In genomic region chr5:52712354-52712753, GRCh38 we compare ENCODE assay signal across 27 cellular contexts.
A peak's percentile ranks its signal among the peaks of the same experiment; 100 is the strongest.
DNase-seq lines count a peak whose midpoint lies in the region; ATAC-seq and TF ChIP-seq lines count a peak whose summit lies in the region.
"Had no signal": no experiment of that assay in that cellular context is flagged by ENCODE, and none has a peak within 500 bp of the region (broad histone marks: within the 10 kb centered on the region; RNA-seq: fewer than 3 reads in every experiment).

No MANE protein-coding gene starts in this region.

- H3K4me3 Mint-ChIP-seq in activated CD4-positive, alpha-beta T cell treated with anti-CD3 and anti-CD28 coated beads for 36 hours: no peak overlapping the region
- no peak overlapping the region for H3K4me3 Mint-ChIP-seq in CD4-positive, alpha-beta T cell
- no peak overlapping the region for H3K4me3 Mint-ChIP-seq in T-cell
- H3K4me3 Mint-ChIP-seq in naive thymus-derived CD8-positive, alpha-beta T cell: peak overlapping the region in 1 of 10 donors; percentile 21
- H3K4me3 Mint-ChIP-seq: B cell, IgD-negative memory B cell had no signal

- no peaks in the 10 kb centered on the region for H3K27me3 ChIP-seq in CD4-positive, alpha-beta T cell (ENCODE audit: control insufficient read depth, insufficient read depth, low read length)

- no peaks in the 10 kb centered on the region for H3K27me3 Mint-ChIP-seq in activated CD4-positive, alpha-beta T cell treated with anti-CD3 and anti-CD28 coated beads for 36 hours
- H3K27me3 Mint-ChIP-seq in CD4-positive, alpha-beta T cell: no peaks in the 10 kb centered on the region
- H3K27me3 Mint-ChIP-seq in T-cell: no peaks in the 10 kb centered on the region
- H3K27me3 Mint-ChIP-seq in naive thymus-derived CD8-positive, alpha-beta T cell: peaks cover 0 to 4% (median 0%) of the 10 kb centered on the region in 5 donors
- H3K27me3 Mint-ChIP-seq: B cell had no signal

- H3K9me3 Mint-ChIP-seq in activated CD4-positive, alpha-beta T cell treated with anti-CD3 and anti-CD28 coated beads for 36 hours (ENCODE audit: low read depth): peaks cover 3% of the 10 kb centered on the region
- H3K9me3 Mint-ChIP-seq in CD4-positive, alpha-beta T cell: peaks cover 7% of the 10 kb centered on the region
- H3K9me3 Mint-ChIP-seq in T-cell: peaks cover 3 to 5% (median 4%) of the 10 kb centered on the region in 3 donors
- peaks cover 0 to 9% (median 6%) of the 10 kb centered on the region in 9 donors for H3K9me3 Mint-ChIP-seq in naive thymus-derived CD8-positive, alpha-beta T cell

- no peak for TF ChIP-seq CTCF in CD4-positive, alpha-beta T cell (IDR thresholded peaks at IDR 0.05)

- H3K27ac ChIP-seq in CD4-positive, alpha-beta T cell (ENCODE audit: low read depth, low read length): no peak overlapping the region
- H3K27ac ChIP-seq: 22Rv1, C4-2B, HL-60, KMS-11, RWPE1 had no signal

- peaks cover 14% of the 10 kb centered on the region for H3K4me1 Mint-ChIP-seq in activated CD4-positive, alpha-beta T cell treated with anti-CD3 and anti-CD28 coated beads for 36 hours
- peaks cover 33% of the 10 kb centered on the region for H3K4me1 Mint-ChIP-seq in CD4-positive, alpha-beta T cell (ENCODE audit: low read depth)
- peaks cover 43 to 47% (median 43%) of the 10 kb centered on the region in 3 donors for H3K4me1 Mint-ChIP-seq in T-cell
- H3K4me1 Mint-ChIP-seq in naive thymus-derived CD8-positive, alpha-beta T cell: peaks cover 7 to 28% (median 21%) of the 10 kb centered on the region in 4 donors
- H3K4me1 Mint-ChIP-seq: B cell, IgD-negative memory B cell had no signal

- POLR2A ChIA-PET in activated CD4-positive, alpha-beta T cell treated with anti-CD3 and anti-CD28 coated beads for 36 hours (lab: Charles Lee): no interaction called here
- POLR2A ChIA-PET in CD4-positive, alpha-beta T cell (lab: Charles Lee): no interaction called here
- POLR2A ChIA-PET in T-cell (lab: Charles Lee): no interaction called here
- POLR2A ChIA-PET in naive thymus-derived CD8-positive, alpha-beta T cell (lab: Charles Lee): no interaction called here

- CTCF ChIA-PET in activated CD4-positive, alpha-beta T cell treated with anti-CD3 and anti-CD28 coated beads for 36 hours (lab: Charles Lee): interaction anchor here (0.5 kb wide), 1 partner anchor 910 kb away, joined by 3 read pairs; no protein-coding TSS in a partner anchor
- CTCF ChIA-PET in CD4-positive, alpha-beta T cell (lab: Charles Lee): interaction anchor here (1.5 kb wide), 1 partner anchor 49 kb away, joined by 3 read pairs; no protein-coding TSS in a partner anchor
- CTCF ChIA-PET in T-cell (lab: Charles Lee): interaction anchor here in 1 of 2 donors (0.7 to 1.1 kb wide), 2 partner anchors 14 to 17 kb away, joined by 3 read pairs; no protein-coding TSS in a partner anchor

- no peaks in the 10 kb centered on the region for H3K9me3 ChIP-seq in CD4-positive, alpha-beta T cell (ENCODE audit: control insufficient read depth, low read length)

- no peak for DNase-seq in activated CD4-positive, alpha-beta T cell treated with anti-CD3 and anti-CD28 coated beads for 36 hours
- no peak for DNase-seq in activated CD4-positive, alpha-beta T cell treated with anti-CD3 and anti-CD28 coated beads for 1 hour
- no peak for DNase-seq in CD4-positive, alpha-beta T cell
- DNase-seq in T-cell: no peak
- DNase-seq in naive thymus-derived CD8-positive, alpha-beta T cell: peak in 2 of 10 donors; percentile 39 to 40
- DNase-seq in activated CD4-positive, CD25-positive, alpha-beta regulatory T cell (lab: John Stamatoyannopoulos, UW): no peak
- DNase-seq: Calu3, DMS79 treated with DMSO at 0.1 percent for 48 hours, NCI-H1048, NCI-H1417 treated with DMSO at 0.1 percent for 48 hours, NCI-H1694 treated with DMSO at 0.1 percent for 48 hours, NCI-H2081, NCI-H226, NCI-H510A, NCI-H69, SHP77 had no signal

- intact Hi-C loops in activated CD4-positive, alpha-beta T cell treated with anti-CD3 and anti-CD28 coated beads for 36 hours (cut with DNase I, micrococcal nuclease): no loop called here
- intact Hi-C loops in CD4-positive, alpha-beta T cell (cut with DNase I, micrococcal nuclease): no loop called here

- H3K36me3 Mint-ChIP-seq in activated CD4-positive, alpha-beta T cell treated with anti-CD3 and anti-CD28 coated beads for 36 hours (ENCODE audit: low read depth): no peaks in the 10 kb centered on the region
- peaks cover 5% of the 10 kb centered on the region for H3K36me3 Mint-ChIP-seq in CD4-positive, alpha-beta T cell (ENCODE audit: low read depth)
- no peaks in the 10 kb centered on the region for H3K36me3 Mint-ChIP-seq in T-cell
- H3K36me3 Mint-ChIP-seq in naive thymus-derived CD8-positive, alpha-beta T cell: peaks cover 0 to 5% (median 2%) of the 10 kb centered on the region in 3 donors
- H3K36me3 Mint-ChIP-seq: IgD-negative memory B cell had no signal

- ATAC-seq in activated CD4-positive, alpha-beta T cell treated with anti-CD3 and anti-CD28 coated beads for 36 hours: peak; percentile 58
- ATAC-seq in CD4-positive, alpha-beta T cell (ENCODE audit: poor library complexity): peak; percentile 48
- ATAC-seq in T-cell (replicated peaks in 1 of 4) (peak; percentile 40 to 81 (median 48)), HG02759 (IDR thresholded peaks at IDR 0.05; ENCODE audit: unreplicated experiment) (no peak), GM21825 (IDR thresholded peaks at IDR 0.05; ENCODE audit: unreplicated experiment) (no peak)
- ATAC-seq in naive thymus-derived CD8-positive, alpha-beta T cell: peak; percentile 77 to 80
- ATAC-seq: HCT116, Panc1 had no signal

- H3K27ac Mint-ChIP-seq in activated CD4-positive, alpha-beta T cell treated with anti-CD3 and anti-CD28 coated beads for 36 hours: no peak overlapping the region
- no peak overlapping the region for H3K27ac Mint-ChIP-seq in CD4-positive, alpha-beta T cell
- H3K27ac Mint-ChIP-seq in T-cell: peak overlapping the region in 1 of 2 donors; percentile 34
- peak overlapping the region in 5 of 10 donors; percentile 18 to 53 (median 44) for H3K27ac Mint-ChIP-seq in naive thymus-derived CD8-positive, alpha-beta T cell
- H3K27ac Mint-ChIP-seq: B cell, IgD-negative memory B cell had no signal

Comparison
In these comparisons a context has a peak if more than half of its experiments do, and no peak if none do; other contexts are left out.
1. ATAC-seq: peak in activated CD4-positive, alpha-beta T cell treated with anti-CD3 and anti-CD28 coated beads for 36 hours (single experiment), CD4-positive, alpha-beta T cell (single experiment), T-cell (4 of 4) and naive thymus-derived CD8-positive, alpha-beta T cell (2 of 2); none in HG02759 (single experiment) and GM21825 (single experiment).